9 cellular contexts compared by ENCODE assay signal in the genomic region with DNA sequence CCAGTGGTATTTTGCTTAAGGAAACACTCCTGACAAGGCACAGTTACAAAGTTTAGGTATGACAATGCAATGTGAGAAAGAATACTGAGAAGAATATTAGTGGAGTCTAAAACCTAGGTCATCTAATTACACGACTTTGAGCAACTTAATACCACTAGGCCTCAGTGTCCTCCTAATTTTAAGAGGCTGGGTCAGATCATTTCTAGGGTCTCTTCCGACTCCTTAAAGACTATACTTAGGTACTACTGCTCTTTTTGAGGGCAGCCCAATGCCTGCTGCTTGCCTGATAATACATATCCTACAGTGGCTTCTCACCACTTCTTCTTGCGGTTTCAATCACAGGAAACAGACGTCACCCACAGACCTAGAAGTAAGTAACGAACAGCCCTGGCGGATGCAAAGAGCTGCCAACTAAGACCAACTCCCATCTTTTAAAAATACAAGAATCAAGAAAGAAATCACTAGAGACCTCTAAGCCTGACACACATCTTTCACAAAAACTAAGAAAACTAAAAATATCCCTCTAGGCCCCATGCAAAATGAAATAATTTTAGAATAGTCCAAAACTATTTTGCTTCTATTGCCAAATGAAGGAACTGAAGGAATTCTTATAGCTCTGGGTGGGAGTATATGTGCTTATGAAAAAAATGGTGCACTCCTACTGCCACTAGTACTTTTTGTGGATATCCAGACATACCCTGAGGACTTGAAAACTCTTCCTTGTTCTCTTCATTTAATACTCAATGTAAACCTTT. TPM values are rescaled to one million over a fixed set of nuclear protein-coding genes. Genes with fewer than 3 reads are reported as not detected.
DNase-seq lines count a peak whose midpoint lies in the region; ATAC-seq and TF ChIP-seq lines count a peak whose summit lies in the region.
"Had no signal": no experiment of that assay in that cellular context is flagged by ENCODE, and none has a peak within 500 bp of the region (broad histone marks: within the 10 kb centered on the region; RNA-seq: fewer than 3 reads in every experiment).

No MANE protein-coding gene starts in this region.

- peak overlapping the region; percentile 46 for H3K27ac ChIP-seq in OCI-LY1 (ENCODE audit: low read depth, low read length, poor library complexity, severe bottlenecking)
- H3K27ac ChIP-seq in heart left ventricle, result peak overlapping the region in 11 of 12 donors; percentile 48 to 92 (median 67)

- H3K27me3 Mint-ChIP-seq in activated T-cell treated with anti-CD3 and anti-CD28 coated beads, Interleukin-2, amount 50 U/mL, for 72 hours (ENCODE audit: low read depth), result no peaks in the 10 kb centered on the region

- H3K27me3 ChIP-seq in OCI-LY1 (ENCODE audit: insufficient read depth, low read length) (no peaks in the 10 kb centered on the region), heart left ventricle (no peaks in the 10 kb centered on the region)

- 42 to 59% (median 50%) methylated on average over 6 of the region's 6 CpGs for WGBS in heart left ventricle, 4 donors

- H2AFZ ChIP-seq in OCI-LY1 (ENCODE audit: low read length), result no peak overlapping the region

- no peaks in the 10 kb centered on the region for H3K9me3 Mint-ChIP-seq in activated T-cell treated with anti-CD3 and anti-CD28 coated beads, Interleukin-2, amount 50 U/mL, for 72 hours
- H3K9me3 Mint-ChIP-seq: neural crest cell had no signal

- peak overlapping the region; percentile 66 to 86 for H3K4me3 Mint-ChIP-seq in activated T-cell treated with anti-CD3 and anti-CD28 coated beads, Interleukin-2, amount 50 U/mL, for 72 hours
- H3K4me3 Mint-ChIP-seq: neural crest cell had no signal

- intact Hi-C loops in heart left ventricle (cut with DNase I), result no loop called here

- H3K9me2 ChIP-seq in OCI-LY1 (ENCODE audit: low read depth, low read length), result no peaks in the 10 kb centered on the region

- ATAC-seq in HG02763 (IDR thresholded peaks at IDR 0.05; ENCODE audit: unreplicated experiment) (peak; percentile 97), heart left ventricle (peak; percentile 70 to 88 (median 79))
- ATAC-seq in activated T-cell treated with anti-CD3 and anti-CD28 coated beads, Interleukin-2, amount 50 U/mL, for 72 hours (replicated peaks in 1 of 2), result peak; percentile 93 to 98

- peaks cover 91% of the 10 kb centered on the region for H3K4me1 Mint-ChIP-seq in activated T-cell treated with anti-CD3 and anti-CD28 coated beads, Interleukin-2, amount 50 U/mL, for 72 hours (ENCODE audit: low read depth)

- peak overlapping the region; percentile 56 for H3K4me2 ChIP-seq in OCI-LY1 (ENCODE audit: low read length)

- H3K36me3 ChIP-seq in OCI-LY1 (ENCODE audit: insufficient read depth, low read length) (no peaks in the 10 kb centered on the region; the same call in 1 of the 2 replicates), heart left ventricle (no peaks in the 10 kb centered on the region)

- TF ChIP-seq CTCF in GM13977 (IDR thresholded peaks at IDR 0.05; ENCODE audit: extremely low read depth, insufficient read depth, missing control alignments), result no peak
- TF ChIP-seq CTCF in OCI-LY1 (IDR thresholded peaks at IDR 0.05; ENCODE audit: low read length), result no peak
- no peak for TF ChIP-seq CTCF in heart left ventricle (IDR thresholded peaks at IDR 0.05)

- H3K4me1 ChIP-seq in OCI-LY1 (ENCODE audit: insufficient read depth, low read length, severe bottlenecking), result peaks cover 17% of the 10 kb centered on the region
- peaks cover 0 to 84% (median 40%) of the 10 kb centered on the region in 12 donors for H3K4me1 ChIP-seq in heart left ventricle

- H4K20me1 ChIP-seq in OCI-LY1 (ENCODE audit: insufficient read depth, low read length), result no peaks in the 10 kb centered on the region

- H3K9me3 ChIP-seq in OCI-LY1 (ENCODE audit: low read length) (no peaks in the 10 kb centered on the region), heart left ventricle (no peaks in the 10 kb centered on the region)

- H3F3A ChIP-seq in OCI-LY1 (ENCODE audit: insufficient read depth, low read length), result no peaks in the 10 kb centered on the region

- peaks cover 0 to 6% of the 10 kb centered on the region in 2 donors for H3K36me3 Mint-ChIP-seq in activated T-cell treated with anti-CD3 and anti-CD28 coated beads, Interleukin-2, amount 50 U/mL, for 72 hours (ENCODE audit: insufficient read depth in 2 of 2)

- in situ Hi-C loops in GM13977 (cut with MboI; ENCODE audit: low pct_unique_long_range_greater_than_20kb, low sequenced_read_pairs, unreplicated experiment), result no loop called here

- H3K9ac ChIP-seq in OCI-LY1 (ENCODE audit: low read length), result no peak overlapping the region

- H3K27ac Mint-ChIP-seq in activated T-cell treated with anti-CD3 and anti-CD28 coated beads, Interleukin-2, amount 50 U/mL, for 72 hours, result peak overlapping the region; percentile 90

- H3K79me2 ChIP-seq in OCI-LY1 (ENCODE audit: insufficient read depth, low read length), result peaks cover 32% of the 10 kb centered on the region

- no peak overlapping the region for H3K4me3 ChIP-seq in OCI-LY1 (ENCODE audit: low read depth, low read length, poor library complexity, severe bottlenecking)
- peak overlapping the region in 1 of 12 donors; percentile 25 for H3K4me3 ChIP-seq in heart left ventricle

- peak; percentile 55 for DNase-seq in GM13977 (ENCODE audit: low spot score)
- peak; percentile 67 to 75 for DNase-seq in activated T-cell treated with anti-CD3 and anti-CD28 coated beads, Interleukin-2, amount 50 U/mL, for 72 hours
- DNase-seq in heart left ventricle, result peak in 4 of 5 donors; percentile 46 to 64 (median 62)
- peak; percentile 42 to 58 (median 50) for DNase-seq in stimulated activated CD4-positive, alpha-beta T cell treated with anti-CD3 and anti-CD28 coated beads, TNF-alpha, amount 100 ng/mL, for 24 hours (ENCODE audit: low read depth in 3 of 3)
- no peak for DNase-seq in NCI-H1105 treated with DMSO at 0.1 percent for 48 hours (lab: John Stamatoyannopoulos, UW)
- no peak for DNase-seq in NCI-H1092 treated with DMSO at 0.1 percent for 48 hours (lab: John Stamatoyannopoulos, UW)

- TF ChIP-seq POLR2A in heart left ventricle (IDR thresholded peaks at IDR 0.05), result peak in 1 of 2 donors; percentile 18

RNA-seq across cellular contexts. Expression of gene DIAPH1, which starts 13.1 kb away (rescaled TPM):
- 100 to 1,000 TPM; 162 to 165 TPM for total RNA-seq in activated T-cell treated with anti-CD3 and anti-CD28 coated beads, Interleukin-2, amount 50 U/mL, for 72 hours
- 100 to 1,000 TPM in 1 of 9 donors, 10 to 100 TPM in 8; 38.8 to 137 (median 61.5) TPM for total RNA-seq in heart left ventricle
- 10 to 100 TPM; 29.9 to 79.6 TPM for polyA plus RNA-seq in heart left ventricle

RNA-seq across cellular contexts. Expression of gene HDAC3, which starts 30.9 kb away (rescaled TPM):
- total RNA-seq in activated T-cell treated with anti-CD3 and anti-CD28 coated beads, Interleukin-2, amount 50 U/mL, for 72 hours, result 10 to 100 TPM; 64.1 to 69.2 TPM
- total RNA-seq in heart left ventricle, result 10 to 100 TPM; 24.5 to 39.0 (median 32.2) TPM
- 10 to 100 TPM; 33.3 TPM for polyA plus RNA-seq in heart left ventricle

RNA-seq across cellular contexts. Expression of gene RELL2, which starts 31.1 kb away (rescaled TPM):
- total RNA-seq in activated T-cell treated with anti-CD3 and anti-CD28 coated beads, Interleukin-2, amount 50 U/mL, for 72 hours, result 10 to 100 TPM; 14.6 to 19.5 TPM
- total RNA-seq in heart left ventricle, result 1 to 10 TPM in 3 of 9 donors, under 1 TPM in 6; 0.25 to 2.5 (median 0.65) TPM
- 1 to 10 TPM in 1 of 2 donors, under 1 TPM in 1; 0.88 to 2.7 TPM for polyA plus RNA-seq in heart left ventricle

RNA-seq across cellular contexts. Expression of gene FCHSD1, which starts 45.5 kb away (rescaled TPM):
- total RNA-seq in activated T-cell treated with anti-CD3 and anti-CD28 coated beads, Interleukin-2, amount 50 U/mL, for 72 hours, result 10 to 100 TPM; 54.1 to 61.1 TPM
- 1 to 10 TPM; 1.2 to 8.8 (median 2.3) TPM for total RNA-seq in heart left ventricle
- 1 to 10 TPM; 2.5 to 2.9 TPM for polyA plus RNA-seq in heart left ventricle

Comparison
In these comparisons a context has a peak if more than half of its experiments do, and no peak if none do; other contexts are left out.
1. DNase-seq: peak in GM13977 (single experiment), activated T-cell treated with anti-CD3 and anti-CD28 coated beads, Interleukin-2, amount 50 U/mL, for 72 hours (2 of 2), heart left ventricle (4 of 5) and stimulated activated CD4-positive, alpha-beta T cell treated with anti-CD3 and anti-CD28 coated beads, TNF-alpha, amount 100 ng/mL, for 24 hours (3 of 3); none in NCI-H1105 treated with DMSO at 0.1 percent for 48 hours (single experiment) and NCI-H1092 treated with DMSO at 0.1 percent for 48 hours (single experiment).
2. RNA of gene RELL2, which starts 31.1 kb away (total RNA-seq): 14.6 to 19.5 TPM in activated T-cell treated with anti-CD3 and anti-CD28 coated beads, Interleukin-2, amount 50 U/mL, for 72 hours; 0.25 to 2.5 TPM in heart left ventricle; every median in the first group is over 4 times any median in the second.
3. Peak in every context shown above with its lines, with median percentiles within 50 percentile points of each other: ATAC-seq.